Comparison of ENCODE assay signal across 8 cellular contexts in genomic region chr6:3063340-3063732, GRCh38. TPM values are rescaled to one million over a fixed set of nuclear protein-coding genes. Genes with fewer than 3 reads are reported as not detected.
A peak's percentile ranks its signal among the peaks of the same experiment; 100 is the strongest.
DNase-seq lines count a peak whose midpoint lies in the region; ATAC-seq and TF ChIP-seq lines count a peak whose summit lies in the region.
"Not testable (repeated sequence)": the region's sequence is repeated elsewhere in the genome, so short reads cannot be mapped to it uniquely, and the experiment has no call there.

No MANE protein-coding gene starts in this region.

- H3K4me3 ChIP-seq in LNCaP clone FGC (ENCODE audit: low read depth, low read length) (peak overlapping the region; percentile 55), fibroblast of pulmonary artery (replicated peaks; ENCODE audit: low read depth, low read length) (peak overlapping the region; percentile 74), rectal smooth muscle tissue (ENCODE audit: low read length) (peak overlapping the region; percentile 46), uterus (peak overlapping the region; percentile 69 to 89)

- POLR2A ChIA-PET in WTC11 (lab: Charles Lee): interaction anchor here (0.6 kb wide), 1 partner anchor 111 kb away, joined by 3 read pairs; no protein-coding TSS in a partner anchor

- intact Hi-C loops in uterus (cut with DNase I; ENCODE audit: low total_unique reads): not testable (repeated sequence)

- H3K9me3 Mint-ChIP-seq in WTC11 (peaks cover 30% of the 10 kb centered on the region), brain (peaks cover 0 to 17% (median 5%) of the 10 kb centered on the region in 5 experiments)
- H3K9me3 Mint-ChIP-seq in memory B cell: not testable (repeated sequence)

- not testable (repeated sequence) for TF ChIP-seq POLR2A in uterus (IDR thresholded peaks at IDR 0.05)

- H3K36me3 Mint-ChIP-seq in WTC11: peaks cover 29% of the 10 kb centered on the region
- H3K36me3 Mint-ChIP-seq in brain: peaks cover 14% of the 10 kb centered on the region
- H3K36me3 Mint-ChIP-seq in memory B cell: not testable (repeated sequence)

- H3K9ac ChIP-seq in rectal smooth muscle tissue (ENCODE audit: low read length): not testable (repeated sequence)

- not testable (repeated sequence) for H3K4me1 Mint-ChIP-seq in WTC11
- peaks cover 38% of the 10 kb centered on the region for H3K4me1 Mint-ChIP-seq in brain
- peaks cover 13% of the 10 kb centered on the region for H3K4me1 Mint-ChIP-seq in memory B cell

- TF ChIP-seq CTCF in LNCaP clone FGC (IDR thresholded peaks at IDR 0.05; ENCODE audit: control insufficient read depth, extremely low read depth, insufficient read depth); WTC11 (IDR thresholded peaks at IDR 0.05); brain (conservative IDR thresholded peaks at IDR 0.05); fibroblast of pulmonary artery (IDR thresholded peaks at IDR 0.05; ENCODE audit: low read length, missing control alignments); uterus (IDR thresholded peaks at IDR 0.05): not testable (repeated sequence)

- CTCF ChIA-PET in WTC11 (lab: Charles Lee): interaction anchor here (0.6 to 1.3 kb wide), 4 partner anchors 12 to 111 kb away, joined by 4 to 15 read pairs (median 7); partner anchors contain the start of gene NQO2

- H3K27ac ChIP-seq in rectal smooth muscle tissue (ENCODE audit: low read depth, low read length) (peak overlapping the region; percentile 97), uterus (peak overlapping the region; percentile 90 to 91)

- not testable (repeated sequence) for H3K27me3 ChIP-seq in rectal smooth muscle tissue (ENCODE audit: control insufficient read depth, insufficient read depth, low read length); uterus

- peak; percentile 58 for DNase-seq in DMS53 (lab: John Stamatoyannopoulos, UW)
- not testable (repeated sequence) for DNase-seq in LNCaP clone FGC (ENCODE audit: low read depth); WTC11 (ENCODE audit: low spot score); fibroblast of pulmonary artery (ENCODE audit: low read depth); memory B cell (ENCODE audit: low spot score in 2 of 2); uterus

- not testable (repeated sequence) for H3K27ac Mint-ChIP-seq in WTC11, brain
- peak overlapping the region; percentile 67 for H3K27ac Mint-ChIP-seq in memory B cell

- ATAC-seq in WTC11; memory B cell (ENCODE audit: low read depth): not testable (repeated sequence)

- not testable (repeated sequence) for H3K36me3 ChIP-seq in rectal smooth muscle tissue (ENCODE audit: control insufficient read depth, insufficient read depth, low read length); uterus

- H3K27me3 Mint-ChIP-seq in WTC11 (ENCODE audit: low read depth): peaks cover 34% of the 10 kb centered on the region
- peaks cover 25% of the 10 kb centered on the region for H3K27me3 Mint-ChIP-seq in brain
- H3K27me3 Mint-ChIP-seq in memory B cell: not testable (repeated sequence)

- not testable (repeated sequence) for H3K4me1 ChIP-seq in rectal smooth muscle tissue (ENCODE audit: control insufficient read depth, insufficient read depth, low read length); uterus

- H3K4me3 Mint-ChIP-seq in WTC11 (peak overlapping the region; percentile 86), brain (peak overlapping the region in 4 of 5 experiments; percentile 90 to 94 (median 92)), memory B cell (peak overlapping the region; percentile 89)

- not testable (repeated sequence) for H3K9me3 ChIP-seq in uterus

RNA-seq across cellular contexts. Expression of gene RIPK1, which starts 5.0 kb away (rescaled TPM):
- total RNA-seq in WTC11 (2021) (8.7 to 11.8 TPM (median 11.3 TPM) in 3 replicates), uterus (10 to 100 TPM; 11.5 to 35.0 (median 30.1) TPM)
- polyA plus RNA-seq in brain (ENCODE audit: insufficient read depth, low read depth, low replicate concordance): 10.8 TPM

RNA-seq across cellular contexts. Expression of gene BPHL, which starts 55.2 kb away (rescaled TPM):
- 29.7 to 45.5 TPM (median 43.2 TPM) in 3 replicates for total RNA-seq in WTC11 (2021)
- polyA plus RNA-seq in brain (ENCODE audit: insufficient read depth, low read depth, low replicate concordance): 40.9 TPM
- total RNA-seq in uterus: 10 to 100 TPM in 3 of 4 donors, 1 to 10 TPM in 1; 4.1 to 30.9 (median 22.0) TPM
